12 cellular contexts compared by ENCODE assay signal in the genomic region with DNA sequence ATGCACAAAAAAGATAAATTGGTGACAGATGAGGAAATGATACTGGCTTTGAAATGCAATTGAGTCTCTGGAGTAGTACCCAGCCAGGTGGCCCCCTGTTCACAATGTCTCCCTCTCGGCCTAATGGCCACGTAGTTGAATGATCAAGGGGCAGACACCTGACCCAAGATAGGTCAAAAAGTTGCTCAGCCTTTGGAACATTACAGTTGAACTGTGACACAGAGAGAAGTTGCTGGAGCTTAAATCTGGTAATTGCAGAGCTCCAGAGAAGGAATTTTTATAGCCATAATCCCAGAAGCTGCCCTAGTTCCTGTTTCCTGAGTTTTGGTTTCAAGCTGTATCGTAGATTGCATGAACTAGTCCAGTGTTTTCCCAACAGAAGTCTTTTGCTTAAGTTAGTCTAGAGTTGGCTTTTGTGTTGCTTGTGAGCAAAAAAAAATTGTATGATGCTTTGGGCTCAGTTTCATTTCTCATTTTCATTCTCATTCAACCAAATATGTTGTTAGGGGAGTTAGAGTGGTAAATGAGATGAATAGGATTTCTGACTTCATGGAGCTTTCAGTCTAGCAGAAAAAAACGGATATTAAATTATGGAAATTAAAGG.
DNase-seq lines count a peak whose midpoint lies in the region; ATAC-seq, FAIRE-seq and TF ChIP-seq lines count a peak whose summit lies in the region.
"Had no signal": no experiment of that assay in that cellular context is flagged by ENCODE, and none has a peak within 500 bp of the region (broad histone marks: within the 10 kb centered on the region; RNA-seq: fewer than 3 reads in every experiment).

No MANE protein-coding gene starts in this region.

- ATAC-seq in GM21526 (IDR thresholded peaks at IDR 0.05; ENCODE audit: low FRiP score, unreplicated experiment) (peak; percentile 92), HG03159 (IDR thresholded peaks at IDR 0.05; ENCODE audit: unreplicated experiment) (peak; percentile 75), left colon (peak; percentile 96), HG02840 (IDR thresholded peaks at IDR 0.05; ENCODE audit: low FRiP score, unreplicated experiment) (no peak)

- H3K9me3 Mint-ChIP-seq in Caco-2 (ENCODE audit: unreplicated experiment) (peaks cover 11% of the 10 kb centered on the region), osteocyte (ENCODE audit: unreplicated experiment) (no peaks in the 10 kb centered on the region)

- CTCF ChIA-PET in Caco-2 (lab: Charles Lee): no interaction called here

- intact Hi-C loops in left colon (cut with DNase I, micrococcal nuclease) (no loop called here), Caco-2 (cut with micrococcal nuclease; ENCODE audit: unreplicated experiment) (no loop called here)

- no peaks in the 10 kb centered on the region for H3K36me3 ChIP-seq in Caco-2 (ENCODE audit: control insufficient read depth, insufficient read depth, low read length)
- H3K36me3 ChIP-seq: esophagus muscularis mucosa had no signal

- peaks cover 4% of the 10 kb centered on the region for H3K36me3 Mint-ChIP-seq in Caco-2 (ENCODE audit: insufficient read depth, unreplicated experiment)
- H3K36me3 Mint-ChIP-seq in osteocyte (ENCODE audit: unreplicated experiment): no peaks in the 10 kb centered on the region
- H3K36me3 Mint-ChIP-seq: CD4-positive, CD25-positive, alpha-beta regulatory T cell had no signal

- no peak for TF ChIP-seq CTCF in Caco-2 (IDR thresholded peaks at IDR 0.05; ENCODE audit: insufficient read depth in 1 of 2, low read depth in 1 of 2, low read length in 1 of 2, severe bottlenecking in 1 of 2, unreplicated experiment in 1 of 2)
- TF ChIP-seq CTCF in osteocyte (IDR thresholded peaks at IDR 0.05): no peak

- H3K9me3 ChIP-seq in Caco-2: 0 out of 2 replicates have a peak, but pooled peaks cover 9% of the 10 kb centered on the region
- H3K9me3 ChIP-seq: esophagus muscularis mucosa had no signal

- BruUV-seq in Caco-2 (replicated peaks; lab: Mats Ljungman, UMichigan): no TSS peak

- FAIRE-seq in GM18507 (lab: Jason Lieb, UNC): peak; percentile 63
- FAIRE-seq: HTR-8/SVneo had no signal

- POLR2A ChIA-PET in Caco-2 (lab: Charles Lee): interaction anchor here (0.5 kb wide), 1 partner anchor 745 kb away, joined by 4 read pairs; no protein-coding TSS in a partner anchor

- H3K27me3 Mint-ChIP-seq in Caco-2 (ENCODE audit: insufficient read depth, unreplicated experiment) (no peaks in the 10 kb centered on the region), osteocyte (ENCODE audit: unreplicated experiment) (no peaks in the 10 kb centered on the region)

- DNase-seq in GM18507 (ENCODE audit: extremely low spot score, insufficient read length, low read depth): no peak
- no peak for DNase-seq in left colon
- no peak for DNase-seq in cortex of kidney (lab: John Stamatoyannopoulos, UW)
- no peak for DNase-seq in Caco-2
- DNase-seq in osteocyte (ENCODE audit: extremely low spot score, unreplicated experiment): no peak
- DNase-seq: CD4-positive, CD25-positive, alpha-beta regulatory T cell; SW 1271 had no signal

- H3K27ac Mint-ChIP-seq in Caco-2 (ENCODE audit: unreplicated experiment) (no peak overlapping the region), osteocyte (ENCODE audit: unreplicated experiment) (no peak overlapping the region)
- H3K27ac Mint-ChIP-seq: CD4-positive, CD25-positive, alpha-beta regulatory T cell had no signal

- H3K4me1 Mint-ChIP-seq in Caco-2 (ENCODE audit: low read depth, unreplicated experiment) (peaks cover 6% of the 10 kb centered on the region), osteocyte (ENCODE audit: unreplicated experiment) (no peaks in the 10 kb centered on the region)
- H3K4me1 Mint-ChIP-seq: CD4-positive, CD25-positive, alpha-beta regulatory T cell had no signal

- no peak overlapping the region for H3K4me3 Mint-ChIP-seq in Caco-2 (ENCODE audit: unreplicated experiment)
- H3K4me3 Mint-ChIP-seq in osteocyte (ENCODE audit: unreplicated experiment): no peak overlapping the region
- H3K4me3 Mint-ChIP-seq: CD4-positive, CD25-positive, alpha-beta regulatory T cell had no signal

- H3K4me3 ChIP-seq in Caco-2 (ENCODE audit: low read depth, low read length): no peak overlapping the region
- H3K4me3 ChIP-seq: esophagus muscularis mucosa had no signal

- no peaks in the 10 kb centered on the region for H3K27me3 ChIP-seq in Caco-2 (replicated peaks; ENCODE audit: control insufficient read depth, insufficient read depth, low read length)
- H3K27me3 ChIP-seq: esophagus muscularis mucosa had no signal

- H3K4me1 ChIP-seq in Caco-2: peaks cover 6% of the 10 kb centered on the region; the same call in 1 of the 2 replicates
